ENCODE assay signal across 8 cellular contexts in genomic region chrX:21374163-21374993, GRCh38.
DNase-seq lines count a peak whose midpoint lies in the region; ATAC-seq and TF ChIP-seq lines count a peak whose summit lies in the region.

Gene CNKSR2, plus strand, starts transcription at chrX:21374418. Its CDS starts 480 bp downstream, at chrX:21374898.

- ATAC-seq in HG02798 (IDR thresholded peaks at IDR 0.05; ENCODE audit: poor library complexity, unreplicated experiment), result peak; percentile 88

- in situ Hi-C loops in GM13977 (cut with MboI; ENCODE audit: low pct_unique_long_range_greater_than_20kb, low sequenced_read_pairs, unreplicated experiment) (no loop called here), ACHN (cut with HindIII; ENCODE audit: low pct_ligation_motif_present, low pct_unique_long_range_greater_than_20kb, low sequenced_read_pairs) (no loop called here)

- H3K27ac ChIP-seq in cingulate gyrus (ENCODE audit: low read depth, low read length), result peak within 1 kb of the TSS; percentile 29

- TF ChIP-seq CTCF in GM13977 (IDR thresholded peaks at IDR 0.05; ENCODE audit: extremely low read depth, insufficient read depth, missing control alignments), result no peak

- DNase-seq in GM13977 (ENCODE audit: low spot score) (peak; percentile 77), NCI-H2081 (lab: John Stamatoyannopoulos, UW) (peak; percentile 79 to 86), medulla oblongata (ENCODE audit: extremely low spot score) (peak; percentile 29), ACHN (no peak)
- peak; percentile 68 for DNase-seq in activated CD4-positive, CD25-positive, alpha-beta regulatory T cell treated with anti-CD3 and anti-CD28 coated beads, Interleukin-2, amount 50 U/mL, for 72 hours
- DNase-seq in stimulated activated CD8-positive, alpha-beta memory T cell treated with anti-CD3 and anti-CD28 coated beads, Interleukin-15, amount 100 ng/mL, for 24 hours (ENCODE audit: low read depth), result peak; percentile 41
